22 cellular contexts compared by ENCODE assay signal in genomic region chr7:123433665-123434064, GRCh38.
DNase-seq lines count a peak whose midpoint lies in the region; ATAC-seq and TF ChIP-seq lines count a peak whose summit lies in the region.
"Had no signal": no experiment of that assay in that cellular context is flagged by ENCODE, and none has a peak within 500 bp of the region (broad histone marks: within the 10 kb centered on the region; RNA-seq: fewer than 3 reads in every experiment).

No MANE protein-coding gene starts in this region.

- no peaks in the 10 kb centered on the region for H3K36me3 ChIP-seq in GM23338 (ENCODE audit: insufficient read depth)
- H3K36me3 ChIP-seq in ascending aorta, result no peaks in the 10 kb centered on the region
- H3K36me3 ChIP-seq: lower lobe of right lung, WERI-Rb-1 had no signal

- peaks cover 26% of the 10 kb centered on the region for H3K4me1 Mint-ChIP-seq in GM23338
- H3K4me1 Mint-ChIP-seq in activated CD8-positive, alpha-beta memory T cell treated with anti-CD3 and anti-CD28 coated beads, Interleukin-2, amount 10 ng/mL, durations not matched to agents 7 days and 5 days, result no peaks in the 10 kb centered on the region
- H3K4me1 Mint-ChIP-seq: activated naive CD8-positive, alpha-beta T cell treated with anti-CD3 and anti-CD28 coated beads for 36 hours; central memory CD8-positive, alpha-beta T cell; IgD-negative memory B cell had no signal

- H3K9me2 ChIP-seq in GM23338 (ENCODE audit: insufficient read depth), result no peaks in the 10 kb centered on the region

- H3K27ac Mint-ChIP-seq in GM23338, result peak overlapping the region; percentile 96
- H3K27ac Mint-ChIP-seq in activated CD8-positive, alpha-beta memory T cell treated with anti-CD3 and anti-CD28 coated beads, Interleukin-2, amount 10 ng/mL, durations not matched to agents 7 days and 5 days, result no peak overlapping the region
- H3K27ac Mint-ChIP-seq: activated naive CD8-positive, alpha-beta T cell treated with anti-CD3 and anti-CD28 coated beads for 36 hours; activated T-helper 2 cell treated with anti-CD3 and anti-CD28 coated beads, Interferon-gamma antibody, Interleukin-2, Interleukin-4, amounts not matched to agents 10 μg/mL and 5 μg/mL and 100 μg/mL, durations not matched to agents 14 hours and 24 hours and 36 hours; stimulated activated naive CD8-positive, alpha-beta T cell treated with anti-CD3 and anti-CD28 coated beads, Interleukin-15, Interleukin-2, amounts not matched to agents 100 ng/mL and 50 ng/mL, for 24 hours; T-helper 1 cell treated with Interleukin-12 subunit alpha and Interleukin-12 subunit beta and Interleukin-4 antibody, amounts not matched to agents 30 μg/mL and 1 μg/mL, for 36 hours had no signal

- no peak for DNase-seq in GM23338 (ENCODE audit: low spot score)
- DNase-seq in NCI-H1417 treated with DMSO at 0.1 percent for 48 hours (lab: John Stamatoyannopoulos, UW), result peak; percentile 83
- peak; percentile 61 for DNase-seq in NCI-H774 (lab: John Stamatoyannopoulos, UW)
- DNase-seq in amniotic epithelial cell (ENCODE audit: low read depth), result peak; percentile 20
- no peak for DNase-seq in ascending aorta (ENCODE audit: low spot score in 2 of 2)
- DNase-seq in nucleus accumbens (lab: John Stamatoyannopoulos, UW), result no peak
- DNase-seq in activated CD8-positive, alpha-beta memory T cell treated with anti-CD3 and anti-CD28 coated beads, Interleukin-2, amount 10 ng/mL, durations not matched to agents 7 days and 5 days, result no peak
- no peak for DNase-seq in HCEC 1CT
- DNase-seq: activated CD4-positive, alpha-beta T cell treated with anti-CD3 and anti-CD28 coated beads, Interleukin-2, amount 50 U/mL, for 4 hours; activated naive CD8-positive, alpha-beta T cell treated with anti-CD3 and anti-CD28 coated beads for 36 hours; glutamatergic neuron; H7; lower lobe of right lung; NCI-H2227 treated with DMSO at 0.1 percent for 48 hours; psoas muscle; WERI-Rb-1 had no signal

- no peaks in the 10 kb centered on the region for H3K36me3 Mint-ChIP-seq in GM23338 (ENCODE audit: low read depth)
- no peaks in the 10 kb centered on the region for H3K36me3 Mint-ChIP-seq in activated CD8-positive, alpha-beta memory T cell treated with anti-CD3 and anti-CD28 coated beads, Interleukin-2, amount 10 ng/mL, durations not matched to agents 7 days and 5 days
- H3K36me3 Mint-ChIP-seq: activated naive CD8-positive, alpha-beta T cell treated with anti-CD3 and anti-CD28 coated beads for 36 hours; IgD-negative memory B cell had no signal

- peak overlapping the region; percentile 16 for H3K4me2 ChIP-seq in GM23338

- ATAC-seq in GM23338, result no peak
- no peak for ATAC-seq in activated CD8-positive, alpha-beta memory T cell treated with anti-CD3 and anti-CD28 coated beads, Interleukin-2, amount 10 ng/mL, durations not matched to agents 7 days and 5 days
- ATAC-seq: lower lobe of right lung, psoas muscle had no signal

- H3K4me3 Mint-ChIP-seq in GM23338, result no peak overlapping the region
- no peak overlapping the region for H3K4me3 Mint-ChIP-seq in activated CD8-positive, alpha-beta memory T cell treated with anti-CD3 and anti-CD28 coated beads, Interleukin-2, amount 10 ng/mL, durations not matched to agents 7 days and 5 days
- H3K4me3 Mint-ChIP-seq: activated naive CD8-positive, alpha-beta T cell treated with anti-CD3 and anti-CD28 coated beads for 36 hours; central memory CD8-positive, alpha-beta T cell; IgD-negative memory B cell; stimulated activated naive CD8-positive, alpha-beta T cell treated with anti-CD3 and anti-CD28 coated beads, Interleukin-15, Interleukin-2, amounts not matched to agents 100 ng/mL and 50 ng/mL, for 24 hours; T-helper 1 cell treated with Interleukin-12 subunit alpha and Interleukin-12 subunit beta and Interleukin-4 antibody, amounts not matched to agents 30 μg/mL and 1 μg/mL, for 36 hours had no signal

- H3K9me3 ChIP-seq in ascending aorta, result no peaks in the 10 kb centered on the region
- H3K9me3 ChIP-seq: lower lobe of right lung, psoas muscle had no signal

- peak overlapping the region; percentile 2; the same call in 1 of the 2 replicates for H2AFZ ChIP-seq in GM23338

- H3K27ac ChIP-seq in GM23338 (ENCODE audit: low read depth) (peak overlapping the region; percentile 79), ascending aorta (no peak overlapping the region)
- H3K27ac ChIP-seq: HL-60, lower lobe of right lung, psoas muscle, WERI-Rb-1 had no signal

- H3K27me3 ChIP-seq in GM23338 (ENCODE audit: insufficient read depth), result no peaks in the 10 kb centered on the region
- no peaks in the 10 kb centered on the region for H3K27me3 ChIP-seq in ascending aorta

- no peaks in the 10 kb centered on the region for H3K9me3 Mint-ChIP-seq in GM23338
- no peaks in the 10 kb centered on the region for H3K9me3 Mint-ChIP-seq in activated CD8-positive, alpha-beta memory T cell treated with anti-CD3 and anti-CD28 coated beads, Interleukin-2, amount 10 ng/mL, durations not matched to agents 7 days and 5 days (ENCODE audit: low read depth)
- H3K9me3 Mint-ChIP-seq: activated naive CD8-positive, alpha-beta T cell treated with anti-CD3 and anti-CD28 coated beads for 36 hours; activated T-helper 2 cell treated with anti-CD3 and anti-CD28 coated beads, Interferon-gamma antibody, Interleukin-2, Interleukin-4, amounts not matched to agents 10 μg/mL and 5 μg/mL and 100 μg/mL, durations not matched to agents 14 hours and 24 hours and 36 hours; central memory CD8-positive, alpha-beta T cell; stimulated activated naive CD8-positive, alpha-beta T cell treated with anti-CD3 and anti-CD28 coated beads, Interleukin-15, Interleukin-2, amounts not matched to agents 100 ng/mL and 50 ng/mL, for 24 hours; T-helper 1 cell treated with Interleukin-12 subunit alpha and Interleukin-12 subunit beta and Interleukin-4 antibody, amounts not matched to agents 30 μg/mL and 1 μg/mL, for 36 hours had no signal

- H3K4me3 ChIP-seq in GM23338 (no peak overlapping the region), ascending aorta (no peak overlapping the region)
- H3K4me3 ChIP-seq: lower lobe of right lung, psoas muscle had no signal

- no peaks in the 10 kb centered on the region for H3F3A ChIP-seq in GM23338 (replicated peaks; ENCODE audit: low read depth)

- no peaks in the 10 kb centered on the region for H4K20me1 ChIP-seq in GM23338 (replicated peaks; ENCODE audit: insufficient read depth)

- no peaks in the 10 kb centered on the region for H3K79me2 ChIP-seq in GM23338 (replicated peaks; ENCODE audit: insufficient read depth)

- no peak for TF ChIP-seq CTCF in GM23338 (conservative IDR thresholded peaks at IDR 0.05; ENCODE audit: low read depth in 2 of 2)
- TF ChIP-seq CTCF in ascending aorta (IDR thresholded peaks at IDR 0.05), result no peak

- no peaks in the 10 kb centered on the region for H3K27me3 Mint-ChIP-seq in GM23338 (ENCODE audit: insufficient read depth, low read depth, poor library complexity)
- no peaks in the 10 kb centered on the region for H3K27me3 Mint-ChIP-seq in activated CD8-positive, alpha-beta memory T cell treated with anti-CD3 and anti-CD28 coated beads, Interleukin-2, amount 10 ng/mL, durations not matched to agents 7 days and 5 days
- H3K27me3 Mint-ChIP-seq: activated naive CD8-positive, alpha-beta T cell treated with anti-CD3 and anti-CD28 coated beads for 36 hours; central memory CD8-positive, alpha-beta T cell; IgD-negative memory B cell; stimulated activated naive CD8-positive, alpha-beta T cell treated with anti-CD3 and anti-CD28 coated beads, Interleukin-15, Interleukin-2, amounts not matched to agents 100 ng/mL and 50 ng/mL, for 24 hours had no signal

- CTCF ChIA-PET in activated CD8-positive, alpha-beta memory T cell treated with anti-CD3 and anti-CD28 coated beads, Interleukin-2, amount 10 ng/mL, durations not matched to agents 7 days and 5 days (lab: Charles Lee), result no interaction called here

- intact Hi-C loops in ascending aorta (cut with DNase I), result no loop called here

- H3K4me1 ChIP-seq in GM23338 (ENCODE audit: insufficient read depth) (peaks cover 29% of the 10 kb centered on the region), ascending aorta (no peaks in the 10 kb centered on the region)
- H3K4me1 ChIP-seq: lower lobe of right lung, psoas muscle had no signal

TF ChIP-seq in GM23338, 12 proteins besides CTCF, POLR2A, EP300 and RAD21 (continues in another document):
- TF ChIP-seq EZH2 (IDR thresholded peaks at IDR 0.05; ENCODE audit: low read depth, unreplicated experiment) (no peak), EZH2phosphoT487 (IDR thresholded peaks at IDR 0.05; ENCODE audit: unreplicated experiment) (no peak), ZNF114 (CRISPR knock-in tag; IDR thresholded peaks at IDR 0.05) (no peak), ETS1 (IDR thresholded peaks at IDR 0.05) (no peak), STAT1 (IDR thresholded peaks at IDR 0.05; ENCODE audit: unreplicated experiment) (no peak), JUNB (IDR thresholded peaks at IDR 0.05; ENCODE audit: unreplicated experiment) (no peak), NANOG (IDR thresholded peaks at IDR 0.05; ENCODE audit: borderline replicate concordance) (no peak), CREB1 (CRISPR knock-in tag; IDR thresholded peaks at IDR 0.05; ENCODE audit: low read depth) (no peak), ZNF331 (CRISPR knock-in tag; IDR thresholded peaks at IDR 0.05; ENCODE audit: low read depth) (no peak)

Comparison
In these comparisons a context has a peak if more than half of its experiments do, and no peak if none do; other contexts are left out.
1. DNase-seq: peak in NCI-H1417 treated with DMSO at 0.1 percent for 48 hours (single experiment), NCI-H774 (single experiment) and amniotic epithelial cell (single experiment); none in GM23338 (single experiment), ascending aorta (0 of 2), nucleus accumbens (0 of 56), activated CD8-positive, alpha-beta memory T cell treated with anti-CD3 and anti-CD28 coated beads, Interleukin-2, amount 10 ng/mL, durations not matched to agents 7 days and 5 days (single experiment) and HCEC 1CT (single experiment).